In genomic region chr1:224643653-224644052, GRCh38 we compare ENCODE assay signal across 21 cellular contexts. TPM values are rescaled to one million over a fixed set of nuclear protein-coding genes. Genes with fewer than 3 reads are reported as not detected.
DNase-seq lines count a peak whose midpoint lies in the region; ATAC-seq and TF ChIP-seq lines count a peak whose summit lies in the region.
"Had no signal": no experiment of that assay in that cellular context is flagged by ENCODE, and none has a peak within 500 bp of the region (broad histone marks: within the 10 kb centered on the region; RNA-seq: fewer than 3 reads in every experiment).

No MANE protein-coding gene starts in this region.

- H4K5ac ChIP-seq in mesendoderm (ENCODE audit: low read length), result no peak overlapping the region

- H2BK5ac ChIP-seq in mesendoderm (ENCODE audit: low read length), result peak overlapping the region; percentile 49

- H2AK5ac ChIP-seq in mesendoderm (ENCODE audit: low read length), result peak overlapping the region; percentile 95

- H3K36me3 Mint-ChIP-seq in WTC11, result no peaks in the 10 kb centered on the region
- H3K36me3 Mint-ChIP-seq in endodermal cell (ENCODE audit: low read depth), result no peaks in the 10 kb centered on the region
- H3K36me3 Mint-ChIP-seq in effector memory CD8-positive, alpha-beta T cell (ENCODE audit: insufficient read depth), result no peaks in the 10 kb centered on the region
- H3K36me3 Mint-ChIP-seq: CD4-positive, CD25-positive, alpha-beta regulatory T cell; CD8-positive, alpha-beta T cell had no signal

- H3K4me3 Mint-ChIP-seq in WTC11, result no peak overlapping the region
- no peak overlapping the region for H3K4me3 Mint-ChIP-seq in endodermal cell
- H3K4me3 Mint-ChIP-seq in effector memory CD8-positive, alpha-beta T cell, result no peak overlapping the region
- H3K4me3 Mint-ChIP-seq: B cell; CD4-positive, CD25-positive, alpha-beta regulatory T cell; CD8-positive, alpha-beta T cell had no signal

- H3K9ac ChIP-seq in DND-41 (ENCODE audit: low read depth, low read length) (no peak overlapping the region), endodermal cell (ENCODE audit: extremely low read depth, low read length, poor library complexity, severe bottlenecking) (no peak overlapping the region), mesendoderm (ENCODE audit: low read length) (no peak overlapping the region)
- H3K9ac ChIP-seq: BLaER1 had no signal

- CTCF ChIA-PET in WTC11 (lab: Charles Lee), result interaction anchor here (0.8 to 2.2 kb wide), 12 partner anchors 11 to 279 kb away, joined by 3 to 22 read pairs (median 4); no protein-coding TSS in a partner anchor

- H3K23ac ChIP-seq in mesendoderm (ENCODE audit: low read length), result no peak overlapping the region

- H3K18ac ChIP-seq in mesendoderm (ENCODE audit: low read length), result no peak overlapping the region

- TF ChIP-seq CTCF in DND-41 (IDR thresholded peaks at IDR 0.05; ENCODE audit: borderline replicate concordance, extremely low read depth, low read length, poor library complexity, severe bottlenecking) (no peak), WTC11 (IDR thresholded peaks at IDR 0.05) (no peak), endodermal cell (conservative IDR thresholded peaks at IDR 0.05) (no peak), gastroesophageal sphincter (IDR thresholded peaks at IDR 0.05) (no peak)

- DNase-seq in DND-41, result no peak
- peak; percentile 26 for DNase-seq in WTC11 (ENCODE audit: low spot score)
- DNase-seq in endodermal cell, result peak; percentile 60
- DNase-seq in mesendoderm, result peak; percentile 59
- no peak for DNase-seq in effector memory CD8-positive, alpha-beta T cell
- DNase-seq in NCI-H345 (lab: John Stamatoyannopoulos, UW), result no peak
- DNase-seq: Caco-2; CD4-positive, CD25-positive, alpha-beta regulatory T cell; CD8-positive, alpha-beta T cell; DMS153; EL; GDM1; GOT3; H7 had no signal

- H3K27me3 Mint-ChIP-seq in WTC11 (ENCODE audit: low read depth) (no peaks in the 10 kb centered on the region), endodermal cell (ENCODE audit: insufficient read depth) (no peaks in the 10 kb centered on the region)
- H3K27me3 Mint-ChIP-seq in effector memory CD8-positive, alpha-beta T cell, result peaks cover 16 to 41% of the 10 kb centered on the region in 2 donors

- H3K36me3 ChIP-seq in DND-41 (ENCODE audit: insufficient read depth, low read length) (peaks cover 11% of the 10 kb centered on the region; the same call in 1 of the 2 replicates), endodermal cell (ENCODE audit: control insufficient read depth, insufficient read depth, low read length) (no peaks in the 10 kb centered on the region), mesendoderm (ENCODE audit: control insufficient read depth, insufficient read depth, low read length) (no peaks in the 10 kb centered on the region), gastroesophageal sphincter (no peaks in the 10 kb centered on the region)
- H3K36me3 ChIP-seq: BLaER1 had no signal

- TF ChIP-seq POLR2A in gastroesophageal sphincter (IDR thresholded peaks at IDR 0.05), result no peak

- peaks cover 14% of the 10 kb centered on the region for H3K79me1 ChIP-seq in mesendoderm (ENCODE audit: low read length)

- H3K79me2 ChIP-seq in DND-41 (ENCODE audit: insufficient read depth, low read length), result peaks cover 8% of the 10 kb centered on the region; the same call in 1 of the 2 replicates
- no peaks in the 10 kb centered on the region for H3K79me2 ChIP-seq in mesendoderm (ENCODE audit: control insufficient read depth, insufficient read depth, low read length)

- H3K27ac Mint-ChIP-seq in WTC11 (no peak overlapping the region; the same call in 1 of the 2 replicates), endodermal cell (no peak overlapping the region)
- H3K27ac Mint-ChIP-seq in effector memory CD8-positive, alpha-beta T cell, result no peak overlapping the region
- H3K27ac Mint-ChIP-seq: B cell; CD4-positive, CD25-positive, alpha-beta regulatory T cell; CD8-positive, alpha-beta T cell had no signal

- H3K4ac ChIP-seq in mesendoderm (ENCODE audit: low read depth, low read length), result no peak overlapping the region

- H3K9me3 Mint-ChIP-seq in WTC11 (no peaks in the 10 kb centered on the region), endodermal cell (no peaks in the 10 kb centered on the region)
- H3K9me3 Mint-ChIP-seq in effector memory CD8-positive, alpha-beta T cell, result no peaks in the 10 kb centered on the region
- H3K9me3 Mint-ChIP-seq: CD8-positive, alpha-beta T cell had no signal

- H3K56ac ChIP-seq in mesendoderm (ENCODE audit: low read length), result peak overlapping the region; percentile 46

- peaks cover 4% of the 10 kb centered on the region for H3K4me1 ChIP-seq in DND-41 (ENCODE audit: insufficient read depth, low read length)
- H3K4me1 ChIP-seq in endodermal cell (ENCODE audit: control insufficient read depth, insufficient read depth, low read length), result peaks cover 21% of the 10 kb centered on the region
- peaks cover 16% of the 10 kb centered on the region for H3K4me1 ChIP-seq in mesendoderm (ENCODE audit: control insufficient read depth, low read depth, low read length)
- H3K4me1 ChIP-seq in gastroesophageal sphincter, result no peaks in the 10 kb centered on the region

- 94% methylated on average over 4 to 5 of the region's 5 CpGs for WGBS in endodermal cell (ENCODE audit: insufficient coverage in 1 of 2, insufficient read length in 1 of 2), 2 experiments
- no CpG with 5 or more reads among the region's 5 CpGs for WGBS in mesendoderm (ENCODE audit: extremely low coverage, insufficient coverage, low lambda C conversion rate)
- 57 to 70% methylated on average over 1 to 2 of the region's 5 CpGs for WGBS in gastroesophageal sphincter (ENCODE audit: low coverage in 1 of 2), 2 donors

- no peak overlapping the region for H3K4me3 ChIP-seq in DND-41 (ENCODE audit: low read depth in 1 of 2, low read length in 2 of 2)
- H3K4me3 ChIP-seq in endodermal cell (ENCODE audit: low read length), result no peak overlapping the region
- H3K4me3 ChIP-seq in mesendoderm (ENCODE audit: low read length), result no peak overlapping the region
- no peak overlapping the region for H3K4me3 ChIP-seq in gastroesophageal sphincter
- H3K4me3 ChIP-seq: BLaER1, GM12878 had no signal

- POLR2A ChIA-PET in WTC11 (lab: Charles Lee), result no interaction called here

- H3K4me1 Mint-ChIP-seq in WTC11 (peaks cover 24% of the 10 kb centered on the region), endodermal cell (peaks cover 35% of the 10 kb centered on the region)
- H3K4me1 Mint-ChIP-seq in effector memory CD8-positive, alpha-beta T cell (ENCODE audit: low read depth in 2 of 2), result peaks cover 0 to 9% of the 10 kb centered on the region in 2 donors
- H3K4me1 Mint-ChIP-seq: B cell; CD4-positive, CD25-positive, alpha-beta regulatory T cell had no signal

- peaks cover 2% of the 10 kb centered on the region; the same call in 1 of the 2 replicates for H4K20me1 ChIP-seq in DND-41 (ENCODE audit: insufficient read depth, low read length)
- H4K20me1 ChIP-seq: BLaER1 had no signal

- H3K27ac ChIP-seq in DND-41 (ENCODE audit: low read length) (peak overlapping the region; percentile 13), endodermal cell (ENCODE audit: low read depth, low read length) (no peak overlapping the region), mesendoderm (ENCODE audit: low read depth, low read length) (no peak overlapping the region), gastroesophageal sphincter (no peak overlapping the region)
- H3K27ac ChIP-seq: 22Rv1, BLaER1, C4-2B had no signal

- H2BK120ac ChIP-seq in mesendoderm (ENCODE audit: low read depth, low read length), result no peak overlapping the region

- no peak overlapping the region for H2AFZ ChIP-seq in DND-41 (ENCODE audit: low read depth, low read length)

- H3K27me3 ChIP-seq in DND-41 (ENCODE audit: insufficient read depth, low read length, poor library complexity), result no peaks in the 10 kb centered on the region
- H3K27me3 ChIP-seq in endodermal cell (ENCODE audit: control insufficient read depth, insufficient read depth, low read length, poor library complexity, severe bottlenecking), result no peaks in the 10 kb centered on the region
- no peaks in the 10 kb centered on the region for H3K27me3 ChIP-seq in mesendoderm (ENCODE audit: insufficient read depth, low read length, poor library complexity)
- no peaks in the 10 kb centered on the region for H3K27me3 ChIP-seq in gastroesophageal sphincter
- H3K27me3 ChIP-seq: BLaER1 had no signal

- TF ChIP-seq EP300 in gastroesophageal sphincter (IDR thresholded peaks at IDR 0.05), result no peak

- no peak overlapping the region for H2BK15ac ChIP-seq in mesendoderm (replicated peaks; ENCODE audit: low read depth)

- ATAC-seq in DND-41 (ENCODE audit: insufficient read depth, low read depth) (no peak), WTC11 (peak; percentile 33), HG02973 (IDR thresholded peaks at IDR 0.05; ENCODE audit: unreplicated experiment) (no peak), gastroesophageal sphincter (no peak)
- no peak for ATAC-seq in effector memory CD8-positive, alpha-beta T cell (replicated peaks)
- ATAC-seq: CD8-positive, alpha-beta T cell had no signal

- no peaks in the 10 kb centered on the region for H3K9me3 ChIP-seq in DND-41 (ENCODE audit: insufficient read depth, low read length, severe bottlenecking)
- H3K9me3 ChIP-seq in endodermal cell (ENCODE audit: control insufficient read depth, low read length), result no peaks in the 10 kb centered on the region
- H3K9me3 ChIP-seq in gastroesophageal sphincter, result no peaks in the 10 kb centered on the region
- H3K9me3 ChIP-seq: BLaER1, Caco-2 had no signal

- no peak overlapping the region for H3K4me2 ChIP-seq in DND-41 (ENCODE audit: insufficient read depth, low read length)
- H3K4me2 ChIP-seq in mesendoderm (ENCODE audit: low read length), result no peak overlapping the region
- H3K4me2 ChIP-seq: BLaER1 had no signal

- no peak overlapping the region for H4K8ac ChIP-seq in mesendoderm (ENCODE audit: low read depth, low read length)

RNA-seq across cellular contexts. Expression of gene CNIH3, which starts 27.5 kb away (rescaled TPM):
- total RNA-seq in WTC11 (2021), result 5.0 to 8.1 TPM (median 5.8 TPM) in 3 replicates
- total RNA-seq in endodermal cell, result 1 to 10 TPM; 4.5 to 6.6 TPM
- polyA plus RNA-seq in endodermal cell (2013, experiment 1 of 2), result 2.8 TPM
- polyA plus RNA-seq in endodermal cell (2013, experiment 2 of 2), result 2.8 TPM
- 7.9 TPM for polyA plus RNA-seq in mesendoderm (2013, experiment 1 of 2)
- polyA plus RNA-seq in mesendoderm (2013, experiment 2 of 2), result 8.2 TPM
- total RNA-seq in gastroesophageal sphincter, result 1 to 10 TPM in 2 of 4 donors, under 1 TPM in 2; 0.81 to 2.2 (median 1.4) TPM

Comparison
In these comparisons a context has a peak if more than half of its experiments do, and no peak if none do; other contexts are left out.
1. DNase-seq: peak in WTC11 (single experiment), endodermal cell (single experiment) and mesendoderm (single experiment); none in DND-41 (single experiment), effector memory CD8-positive, alpha-beta T cell (0 of 3) and NCI-H345 (single experiment).